ENCODE assay signal across 16 cellular contexts in the genomic region with DNA sequence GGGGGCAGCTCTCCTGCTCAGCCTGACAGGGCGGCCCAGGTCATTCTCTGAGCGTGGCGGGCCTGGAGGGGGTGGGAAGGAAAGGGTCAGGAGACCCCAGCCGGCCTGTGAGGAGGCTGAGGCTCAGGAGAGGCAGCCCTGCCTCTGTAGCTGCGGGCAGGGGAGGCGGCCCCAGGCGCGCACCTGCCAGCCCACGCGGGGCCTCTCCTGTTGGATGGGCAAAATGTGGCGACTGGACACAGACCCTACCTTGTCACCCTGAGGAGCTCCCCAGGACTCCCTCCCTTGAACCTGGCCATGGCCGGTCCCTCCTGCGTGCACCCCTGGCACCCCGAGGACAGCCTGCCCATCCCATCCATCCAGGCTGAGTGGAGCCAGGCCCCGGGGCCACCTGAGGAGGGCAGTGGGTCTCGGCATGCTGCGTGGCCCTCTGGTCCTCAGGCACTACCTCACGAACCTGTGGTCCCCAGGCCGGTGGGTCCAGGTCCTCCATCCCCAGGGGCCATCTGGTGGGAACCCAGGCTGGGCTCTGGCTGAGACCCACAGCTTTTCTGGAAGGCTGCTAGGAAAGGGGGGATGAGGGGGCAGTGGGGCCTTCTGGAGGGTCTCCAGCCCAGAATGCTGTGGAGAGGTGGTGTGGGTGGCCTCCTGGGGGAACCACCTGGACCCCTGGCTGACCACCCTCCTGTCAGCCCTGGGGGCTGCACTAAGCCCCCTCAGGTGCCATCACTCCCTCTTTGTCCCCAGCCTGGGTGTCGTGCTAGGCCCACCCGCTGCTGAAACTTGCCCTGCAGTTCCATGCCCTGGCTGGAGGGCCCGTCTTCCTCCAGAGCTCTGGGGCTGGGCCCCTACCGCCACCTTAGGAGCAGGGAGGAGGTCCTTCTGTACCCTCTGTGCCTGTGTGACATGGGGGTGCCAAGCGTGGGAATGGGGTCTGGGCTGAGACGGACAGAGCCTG. TPM values are rescaled to one million over a fixed set of nuclear protein-coding genes. Genes with fewer than 3 reads are reported as not detected.
DNase-seq lines count a peak whose midpoint lies in the region; ATAC-seq and TF ChIP-seq lines count a peak whose summit lies in the region.
"Had no signal": no experiment of that assay in that cellular context is flagged by ENCODE, and none has a peak within 500 bp of the region (broad histone marks: within the 10 kb centered on the region; RNA-seq: fewer than 3 reads in every experiment).

No MANE protein-coding gene starts in this region.

- CTCF ChIA-PET in activated naive CD4-positive, alpha-beta T cell treated with anti-CD3 and anti-CD28 coated beads, Interleukin-2, amount 10 ng/mL, durations not matched to agents 7 days and 5 days (lab: Charles Lee): no interaction called here

- peaks cover 36% of the 10 kb centered on the region for H3K27me3 Mint-ChIP-seq in activated naive CD4-positive, alpha-beta T cell treated with anti-CD3 and anti-CD28 coated beads, Interleukin-2, amount 10 ng/mL, durations not matched to agents 7 days and 5 days
- H3K27me3 Mint-ChIP-seq: activated CD4-positive, alpha-beta memory T cell treated with anti-CD3 and anti-CD28 coated beads, Interleukin-2, amount 10 ng/mL, durations not matched to agents 7 days and 5 days had no signal

- no peak overlapping the region for H3K27ac Mint-ChIP-seq in activated naive CD4-positive, alpha-beta T cell treated with anti-CD3 and anti-CD28 coated beads, Interleukin-2, amount 10 ng/mL, durations not matched to agents 7 days and 5 days
- H3K27ac Mint-ChIP-seq: activated CD4-positive, alpha-beta memory T cell treated with anti-CD3 and anti-CD28 coated beads, Interleukin-2, amount 10 ng/mL, durations not matched to agents 7 days and 5 days; T-helper 1 cell treated with Interleukin-12 subunit alpha and Interleukin-12 subunit beta and Interleukin-4 antibody, amounts not matched to agents 30 μg/mL and 1 μg/mL, for 36 hours had no signal

- no peak overlapping the region for H3K4me3 Mint-ChIP-seq in activated naive CD4-positive, alpha-beta T cell treated with anti-CD3 and anti-CD28 coated beads, Interleukin-2, amount 10 ng/mL, durations not matched to agents 7 days and 5 days
- H3K4me3 Mint-ChIP-seq: activated CD4-positive, alpha-beta memory T cell treated with anti-CD3 and anti-CD28 coated beads, Interleukin-2, amount 10 ng/mL, durations not matched to agents 7 days and 5 days; T-helper 1 cell treated with Interleukin-12 subunit alpha and Interleukin-12 subunit beta and Interleukin-4 antibody, amounts not matched to agents 30 μg/mL and 1 μg/mL, for 36 hours had no signal

- peak overlapping the region; percentile 87 for H3K4me3 ChIP-seq in OCI-LY3 (ENCODE audit: low read length)
- H3K4me3 ChIP-seq in left ventricle myocardium inferior: peak overlapping the region; percentile 63
- H3K4me3 ChIP-seq in spleen: peak overlapping the region in 1 of 8 donors; percentile 62
- no peak overlapping the region for H3K4me3 ChIP-seq in colonic mucosa

- no peaks in the 10 kb centered on the region for H3K36me3 ChIP-seq in OCI-LY3 (replicated peaks; ENCODE audit: low read depth, low read length)
- H3K36me3 ChIP-seq in left ventricle myocardium inferior: no peaks in the 10 kb centered on the region
- H3K36me3 ChIP-seq in spleen: no peaks in the 10 kb centered on the region
- H3K36me3 ChIP-seq in colonic mucosa: no peaks in the 10 kb centered on the region

- ATAC-seq in GM19463 (IDR thresholded peaks at IDR 0.05; ENCODE audit: unreplicated experiment): no peak

- H3K9me3 Mint-ChIP-seq in activated naive CD4-positive, alpha-beta T cell treated with anti-CD3 and anti-CD28 coated beads, Interleukin-2, amount 10 ng/mL, durations not matched to agents 7 days and 5 days: no peaks in the 10 kb centered on the region
- H3K9me3 Mint-ChIP-seq: activated CD4-positive, alpha-beta memory T cell treated with anti-CD3 and anti-CD28 coated beads, Interleukin-2, amount 10 ng/mL, durations not matched to agents 7 days and 5 days; T-helper 1 cell treated with Interleukin-12 subunit alpha and Interleukin-12 subunit beta and Interleukin-4 antibody, amounts not matched to agents 30 μg/mL and 1 μg/mL, for 36 hours had no signal

- H4K20me1 ChIP-seq in OCI-LY3 (ENCODE audit: insufficient read depth, low read length): no peaks in the 10 kb centered on the region

- H3K79me2 ChIP-seq in OCI-LY3 (ENCODE audit: low read length): no peaks in the 10 kb centered on the region

- WGBS in spleen, 5 donors: 88 to 96% (median 92%) methylated on average over 19 to 25 of the region's 25 CpGs

- intact Hi-C loops in left ventricle myocardium inferior (cut with micrococcal nuclease): no loop called here
- intact Hi-C loops in spleen (cut with DNase I; ENCODE audit: low total_unique reads): no loop called here
- intact Hi-C loops in colonic mucosa (cut with DNase I): no loop called here

- H3K9me3 ChIP-seq in OCI-LY3 (ENCODE audit: insufficient read depth, low read length) (no peaks in the 10 kb centered on the region), left ventricle myocardium inferior (replicated peaks) (no peaks in the 10 kb centered on the region), spleen (no peaks in the 10 kb centered on the region), colonic mucosa (no peaks in the 10 kb centered on the region)

- H3K36me3 Mint-ChIP-seq in activated naive CD4-positive, alpha-beta T cell treated with anti-CD3 and anti-CD28 coated beads, Interleukin-2, amount 10 ng/mL, durations not matched to agents 7 days and 5 days: peaks cover 1% of the 10 kb centered on the region

- TF ChIP-seq CTCF in OCI-LY3 (IDR thresholded peaks at IDR 0.05; ENCODE audit: low read depth, low read length): no peak
- TF ChIP-seq CTCF in left ventricle myocardium inferior (IDR thresholded peaks at IDR 0.05; ENCODE audit: borderline replicate concordance): no peak
- TF ChIP-seq CTCF in spleen (IDR thresholded peaks at IDR 0.05 in 8 of 11, conservative IDR thresholded peaks at IDR 0.05 in 3 of 11): no peak
- TF ChIP-seq CTCF in colonic mucosa (IDR thresholded peaks at IDR 0.05): no peak

- H3K4me1 Mint-ChIP-seq in activated naive CD4-positive, alpha-beta T cell treated with anti-CD3 and anti-CD28 coated beads, Interleukin-2, amount 10 ng/mL, durations not matched to agents 7 days and 5 days: peaks cover 16% of the 10 kb centered on the region

- peaks cover 28% of the 10 kb centered on the region for H3K4me1 ChIP-seq in OCI-LY3 (ENCODE audit: low read length)
- H3K4me1 ChIP-seq in left ventricle myocardium inferior: peaks cover 76% of the 10 kb centered on the region
- H3K4me1 ChIP-seq in spleen: peaks cover 24 to 78% (median 56%) of the 10 kb centered on the region in 6 donors
- H3K4me1 ChIP-seq in colonic mucosa: peaks cover 5% of the 10 kb centered on the region

- H3K27ac ChIP-seq in OCI-LY3 (ENCODE audit: low read length): 0 out of 2 replicates have a peak overlapping the region, but pooled peaks have one; percentile 53
- H3K27ac ChIP-seq in left ventricle myocardium inferior (replicated peaks): peak overlapping the region; percentile 86
- peak overlapping the region in 1 of 8 donors; percentile 37 for H3K27ac ChIP-seq in spleen
- H3K27ac ChIP-seq in colonic mucosa: no peak overlapping the region
- H3K27ac ChIP-seq: KMS-11 had no signal

- H3K9ac ChIP-seq in OCI-LY3 (ENCODE audit: low read length) (peak overlapping the region; percentile 94), colonic mucosa (ENCODE audit: low read depth in 2 of 2, low read length in 2 of 2) (peak overlapping the region in 1 of 2 donors; percentile 43)

- peak; percentile 19 for DNase-seq in activated naive CD4-positive, alpha-beta T cell treated with anti-CD3 and anti-CD28 coated beads, Interleukin-2, amount 10 ng/mL, durations not matched to agents 7 days and 5 days
- DNase-seq in activated naive CD4-positive, alpha-beta T cell treated with Interleukin-2 at 50 U/mL for 16 hours: no peak
- DNase-seq in left ventricle myocardium inferior (peak; percentile 14), spleen (peak; percentile 76), RKO (ENCODE audit: low spot score) (no peak), colonic mucosa (no peak)
- DNase-seq: activated CD4-positive, alpha-beta memory T cell treated with anti-CD3 and anti-CD28 coated beads, Interleukin-2, amount 10 ng/mL, durations not matched to agents 7 days and 5 days; AML-193; GF-D8; NCI-H187 treated with DMSO at 0.1 percent for 48 hours; small intestine; trophoblast cell had no signal

- H3K27me3 ChIP-seq in OCI-LY3 (ENCODE audit: low read depth, low read length): no peaks in the 10 kb centered on the region
- peaks cover 34% of the 10 kb centered on the region for H3K27me3 ChIP-seq in left ventricle myocardium inferior (ENCODE audit: low read depth)
- H3K27me3 ChIP-seq in spleen (replicated peaks in 1 of 7): peaks cover 0 to 33% (median 16%) of the 10 kb centered on the region in 7 donors
- H3K27me3 ChIP-seq in colonic mucosa: peaks cover 6% of the 10 kb centered on the region

- H3K4me2 ChIP-seq in OCI-LY3 (ENCODE audit: low read length): peak overlapping the region; percentile 95
- H3K4me2 ChIP-seq: KMS-11 had no signal

- no peak overlapping the region for H2AFZ ChIP-seq in OCI-LY3 (ENCODE audit: low read depth, low read length)

- no peak for TF ChIP-seq POLR2A in spleen (IDR thresholded peaks at IDR 0.05)

RNA-seq across cellular contexts. Expression of a gene that starts 15.2 kb away (rescaled TPM):
- total RNA-seq in left ventricle myocardium inferior (5.1 TPM), spleen (10 to 100 TPM in 3 of 7 donors, 1 to 10 TPM in 4; 5.6 to 24.4 (median 9.4) TPM), colonic mucosa (100 to 1,000 TPM; 120 to 178 TPM)
- polyA plus RNA-seq in spleen: 1 to 10 TPM in 1 of 3 donors, under 1 TPM in 2; 0.37 to 1.3 (median 0.94) TPM

RNA-seq across cellular contexts. Expression of a gene that starts 39.8 kb away (rescaled TPM):
- total RNA-seq in left ventricle myocardium inferior (16.3 TPM), spleen (10 to 100 TPM; 23.1 to 39.9 (median 29.4) TPM), colonic mucosa (10 to 100 TPM; 57.1 to 63.9 TPM)
- 10 to 100 TPM in 1 of 3 donors, 1 to 10 TPM in 2; 3.2 to 10.8 (median 5.1) TPM for polyA plus RNA-seq in spleen

Comparison
In these comparisons a context has a peak if more than half of its experiments do, and no peak if none do; other contexts are left out.
1. DNase-seq: peak in activated naive CD4-positive, alpha-beta T cell treated with anti-CD3 and anti-CD28 coated beads, Interleukin-2, amount 10 ng/mL, durations not matched to agents 7 days and 5 days (single experiment), left ventricle myocardium inferior (single experiment) and spleen (single experiment); none in activated naive CD4-positive, alpha-beta T cell treated with Interleukin-2 at 50 U/mL for 16 hours (single experiment), RKO (single experiment) and colonic mucosa (single experiment).
2. RNA of a gene that starts 15.2 kb away (total RNA-seq): 120 to 178 TPM in colonic mucosa; 5.6 to 24.4 TPM in spleen and 5.1 TPM in left ventricle myocardium inferior (single experiment); every median in the first group is over 4 times any median in the second.